26 cellular contexts compared by ENCODE assay signal in genomic region chr6:107607109-107607508, GRCh38.
DNase-seq lines count a peak whose midpoint lies in the region; ATAC-seq and TF ChIP-seq lines count a peak whose summit lies in the region.
"Had no signal": no experiment of that assay in that cellular context is flagged by ENCODE, and none has a peak within 500 bp of the region (broad histone marks: within the 10 kb centered on the region; RNA-seq: fewer than 3 reads in every experiment).

No MANE protein-coding gene starts in this region.

- H3F3A ChIP-seq in neural progenitor cell (ENCODE audit: low read depth): peaks cover 50% of the 10 kb centered on the region

- no peak overlapping the region for H3K4me2 ChIP-seq in neural progenitor cell

- no peak overlapping the region for H3K27ac Mint-ChIP-seq in neural progenitor cell
- H3K27ac Mint-ChIP-seq: activated CD4-positive, alpha-beta T cell treated with anti-CD3 and anti-CD28 coated beads, Interleukin-2, amount 10 ng/mL, durations not matched to agents 7 days and 5 days; immature natural killer cell had no signal

- peaks cover 88% of the 10 kb centered on the region for H3K4me1 Mint-ChIP-seq in neural progenitor cell
- H3K4me1 Mint-ChIP-seq: activated CD4-positive, alpha-beta T cell treated with anti-CD3 and anti-CD28 coated beads, Interleukin-2, amount 10 ng/mL, durations not matched to agents 7 days and 5 days; central memory CD8-positive, alpha-beta T cell; immature natural killer cell had no signal

- ATAC-seq in HG03159 (IDR thresholded peaks at IDR 0.05; ENCODE audit: unreplicated experiment) (no peak), GM21526 (IDR thresholded peaks at IDR 0.05; ENCODE audit: low FRiP score, unreplicated experiment) (no peak)
- ATAC-seq: GM12878; stimulated activated naive CD8-positive, alpha-beta T cell treated with anti-CD3 and anti-CD28 coated beads, Interleukin-15, Interleukin-2, amounts not matched to agents 100 U/mL and 50 U/mL, for 24 hours had no signal

- H3K27me3 ChIP-seq in neural progenitor cell: no peaks in the 10 kb centered on the region
- H3K27me3 ChIP-seq: esophagus muscularis mucosa, transverse colon had no signal

- no peak overlapping the region for H3K27ac ChIP-seq in neural progenitor cell
- H3K27ac ChIP-seq: esophagus muscularis mucosa, lower lobe of right lung, transverse colon had no signal

- no peaks in the 10 kb centered on the region for H3K79me2 ChIP-seq in neural progenitor cell (ENCODE audit: low read depth)

- no peaks in the 10 kb centered on the region for H3K27me3 Mint-ChIP-seq in neural progenitor cell (ENCODE audit: insufficient read depth, low read depth)
- H3K27me3 Mint-ChIP-seq: central memory CD8-positive, alpha-beta T cell had no signal

- H3K4me3 Mint-ChIP-seq in neural progenitor cell: peak overlapping the region; percentile 38
- H3K4me3 Mint-ChIP-seq: activated CD4-positive, alpha-beta T cell treated with anti-CD3 and anti-CD28 coated beads, Interleukin-2, amount 10 ng/mL, durations not matched to agents 7 days and 5 days; central memory CD8-positive, alpha-beta T cell; immature natural killer cell had no signal

- TF ChIP-seq CTCF in fibroblast of the aortic adventitia (IDR thresholded peaks at IDR 0.05; ENCODE audit: insufficient read depth, low read length): no peak
- TF ChIP-seq CTCF in neural progenitor cell (IDR thresholded peaks at IDR 0.05): no peak

- no peak overlapping the region for H3K4me3 ChIP-seq in fibroblast of the aortic adventitia (ENCODE audit: low read depth, low read length)
- no peak overlapping the region for H3K4me3 ChIP-seq in neural progenitor cell
- H3K4me3 ChIP-seq: esophagus muscularis mucosa, GM12878, lower lobe of right lung, transverse colon had no signal

- peak; percentile 5 for DNase-seq in EH (ENCODE audit: low read depth)
- DNase-seq in HuH-7.5 (ENCODE audit: low spot score): peak; percentile 35
- DNase-seq in fibroblast of the aortic adventitia (ENCODE audit: low read depth): peak; percentile 39
- DNase-seq in neural progenitor cell (ENCODE audit: low spot score): no peak
- no peak for DNase-seq in D341Med (ENCODE audit: low spot score)
- DNase-seq in NOMO-1 treated with dmso at 0.1 percent for 144 hours (lab: John Stamatoyannopoulos, UW; ENCODE audit: unreplicated experiment): no peak
- DNase-seq: activated CD4-positive, alpha-beta T cell treated with anti-CD3 and anti-CD28 coated beads, Interleukin-2, amount 10 ng/mL, durations not matched to agents 7 days and 5 days; activated CD8-positive, alpha-beta memory T cell treated with anti-CD3 and anti-CD28 coated beads, Interleukin-2, amount 50 U/mL, for 48 hours; activated gamma-delta T cell treated with Interleukin-2 at 50 U/mL for 16 hours; amniotic stem cell; effector CD8-positive, alpha-beta T cell; GF-D8; immature natural killer cell; lower lobe of right lung; MM.1S; NCI-H187; NCI-H345; stimulated activated CD4-positive, alpha-beta T cell treated with anti-CD3 and anti-CD28 coated beads, Interleukin-1b, Interleukin-23, amount 100 ng/mL, for 48 hours; stimulated activated naive CD8-positive, alpha-beta T cell treated with anti-CD3 and anti-CD28 coated beads, Interleukin-15, Interleukin-2, amounts not matched to agents 100 U/mL and 50 U/mL, for 24 hours; T-helper 1 cell; transverse colon had no signal

- peaks cover 43% of the 10 kb centered on the region for H4K20me1 ChIP-seq in neural progenitor cell (ENCODE audit: low read depth)

- no peaks in the 10 kb centered on the region for H3K9me3 ChIP-seq in neural progenitor cell (ENCODE audit: low read depth)
- H3K9me3 ChIP-seq: esophagus muscularis mucosa, lower lobe of right lung, transverse colon had no signal

- no peak overlapping the region for H2AFZ ChIP-seq in neural progenitor cell (replicated peaks)

- no peak overlapping the region for H3K9ac ChIP-seq in neural progenitor cell

- H3K36me3 ChIP-seq in neural progenitor cell: no peaks in the 10 kb centered on the region
- H3K36me3 ChIP-seq: esophagus muscularis mucosa, lower lobe of right lung, transverse colon had no signal

- H3K4me1 ChIP-seq in neural progenitor cell: peaks cover 88% of the 10 kb centered on the region
- H3K4me1 ChIP-seq: lower lobe of right lung had no signal

- no peaks in the 10 kb centered on the region for H3K9me3 Mint-ChIP-seq in neural progenitor cell
- H3K9me3 Mint-ChIP-seq: activated CD4-positive, alpha-beta T cell treated with anti-CD3 and anti-CD28 coated beads, Interleukin-2, amount 10 ng/mL, durations not matched to agents 7 days and 5 days; central memory CD8-positive, alpha-beta T cell; immature natural killer cell had no signal

- H3K36me3 Mint-ChIP-seq in neural progenitor cell: peaks cover 1% of the 10 kb centered on the region
- H3K36me3 Mint-ChIP-seq: immature natural killer cell had no signal

Comparison
In these comparisons a context has a peak if more than half of its experiments do, and no peak if none do; other contexts are left out.
1. DNase-seq: peak in EH (single experiment), HuH-7.5 (single experiment) and fibroblast of the aortic adventitia (single experiment); none in neural progenitor cell (single experiment), D341Med (single experiment) and NOMO-1 treated with dmso at 0.1 percent for 144 hours (single experiment).